8 cellular contexts compared by ENCODE assay signal in the genomic region with DNA sequence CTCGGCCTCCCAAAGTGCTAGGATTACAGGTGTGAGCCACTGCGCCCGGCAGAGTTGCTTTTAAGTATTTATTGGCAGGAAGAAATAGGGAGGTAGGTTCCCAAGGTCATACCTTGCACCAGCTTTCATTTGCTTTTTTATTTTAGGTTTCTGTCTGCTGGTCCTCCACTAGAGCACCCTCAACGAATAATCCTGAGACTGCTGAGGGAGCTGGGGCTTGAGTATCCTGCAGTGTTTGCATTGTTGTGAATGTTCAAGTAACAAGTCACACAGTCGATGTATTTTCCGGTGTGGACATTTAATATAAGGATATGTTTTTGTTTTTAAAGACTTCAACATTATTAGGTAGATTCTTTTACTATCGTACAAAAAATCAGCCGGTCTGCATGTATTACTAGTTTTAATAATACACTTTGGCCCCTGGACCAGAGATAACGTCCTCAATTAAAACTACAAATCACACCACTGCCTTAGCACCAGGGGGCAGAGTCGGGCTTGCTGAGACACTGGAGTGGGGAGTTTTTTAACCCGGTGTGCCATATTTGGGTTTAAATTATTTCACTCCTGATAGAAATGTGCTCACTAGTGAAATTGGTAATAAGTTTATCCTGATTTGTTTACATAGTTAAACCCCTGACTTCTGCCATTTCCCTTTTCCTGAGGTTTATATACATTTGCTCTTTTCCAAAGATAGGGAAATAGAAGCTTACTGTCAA. TPM values are rescaled to one million over a fixed set of nuclear protein-coding genes. Genes with fewer than 3 reads are reported as not detected.
DNase-seq lines count a peak whose midpoint lies in the region; ATAC-seq, FAIRE-seq and TF ChIP-seq lines count a peak whose summit lies in the region.

No MANE protein-coding gene starts in this region.

- POLR2A ChIA-PET in GM12878 (lab: Charles Lee) = no interaction called here

- no peak overlapping the region for H2AFZ ChIP-seq in GM12878 (ENCODE audit: control insufficient read depth, low read depth, low read length)

- BruUV-seq in GM12878 (replicated peaks; lab: Mats Ljungman, UMichigan) = no TSS peak

- TF ChIP-seq RAD21 in GM12878 (IDR thresholded peaks at IDR 0.05; ENCODE audit: insufficient read depth, low read depth, low read length) = peak; percentile 89

- no peaks in the 10 kb centered on the region for H4K20me1 ChIP-seq in GM12878 (ENCODE audit: control insufficient read depth, insufficient read depth)

- CTCF ChIA-PET in GM12878 (lab: Yijun Ruan, JAX) = interaction anchor here (0.6 to 5.8 kb wide), 19 partner anchors 9 to 552 kb away, joined by 3 to 62 read pairs (median 3); a partner anchor contains a TSS

- TF ChIP-seq POLR2A in GM12878 (IDR thresholded peaks at IDR 0.05; ENCODE audit: low read depth, low read length) = no peak

- no peak overlapping the region for H3K4me3 Mint-ChIP-seq in activated CD4-positive, alpha-beta T cell treated with anti-CD3 and anti-CD28 coated beads, Interleukin-2, amount 10 ng/mL, durations not matched to agents 24 days and 14 days

- in situ Hi-C loops in GM12878 (cut with MboI) = no loop called here

- H3K27ac Mint-ChIP-seq in activated CD4-positive, alpha-beta T cell treated with anti-CD3 and anti-CD28 coated beads, Interleukin-2, amount 10 ng/mL, durations not matched to agents 24 days and 14 days = no peak overlapping the region

- peaks cover 7% of the 10 kb centered on the region for H3K4me1 Mint-ChIP-seq in activated CD4-positive, alpha-beta T cell treated with anti-CD3 and anti-CD28 coated beads, Interleukin-2, amount 10 ng/mL, durations not matched to agents 24 days and 14 days

- peaks cover 7% of the 10 kb centered on the region for H3K36me3 Mint-ChIP-seq in activated CD4-positive, alpha-beta T cell treated with anti-CD3 and anti-CD28 coated beads, Interleukin-2, amount 10 ng/mL, durations not matched to agents 24 days and 14 days (ENCODE audit: low read depth)

- H3K9me3 ChIP-seq in GM12878 (replicated peaks; ENCODE audit: control insufficient read depth, insufficient read depth, low read length) = no peaks in the 10 kb centered on the region
- no peaks in the 10 kb centered on the region for H3K9me3 ChIP-seq in tibial artery

- TF ChIP-seq CTCF in GM12878 (IDR thresholded peaks at IDR 0.05 in 2 of 3, conservative IDR thresholded peaks at IDR 0.05 in 1 of 3; ENCODE audit: control insufficient read depth in 2 of 3, extremely low read depth in 1 of 3, insufficient read depth in 1 of 3, low read depth in 3 of 3, low read length in 3 of 3) = peak; percentile 65 to 71 (median 69)
- peak; percentile 13 to 30 for TF ChIP-seq CTCF in tibial artery (IDR thresholded peaks at IDR 0.05)

- WGBS in GM12878 (ENCODE audit: insufficient coverage, insufficient replicate concordance, low lambda C conversion rate, missing lambda C conversion rate) = 45% methylated on average over 11 of the region's 11 CpGs

- no peak overlapping the region for H3K9ac ChIP-seq in GM12878 (ENCODE audit: control insufficient read depth, insufficient read depth, low read length)

- H3K27me3 ChIP-seq in GM12878 (replicated peaks in 1 of 2; ENCODE audit: control insufficient read depth in 2 of 2, insufficient read depth in 2 of 2, low read length in 1 of 2) (no peaks in the 10 kb centered on the region), tibial artery (no peaks in the 10 kb centered on the region)

- FAIRE-seq in GM12878 (lab: Jason Lieb, UNC) = peak; percentile 89

- ATAC-seq in GM12878 (peak; percentile 94), left colon (peak; percentile 62), GM21717 (IDR thresholded peaks at IDR 0.05; ENCODE audit: unreplicated experiment) (no peak)

- RAD21 ChIA-PET in GM12878 (lab: Charles Lee; ENCODE audit: unreplicated experiment) = interaction anchor here (0.7 to 1.1 kb wide), 2 partner anchors 134 to 402 kb away, joined by 3 read pairs; no protein-coding TSS in a partner anchor

- H3K36me3 ChIP-seq in GM12878 (ENCODE audit: control insufficient read depth in 2 of 2, insufficient read depth in 2 of 2, low read length in 1 of 2) = no peaks in the 10 kb centered on the region
- H3K36me3 ChIP-seq in tibial artery = peaks cover 0 to 3% (median 0%) of the 10 kb centered on the region in 3 donors

- SMC1A ChIA-PET in GM12878 (lab: Charles Lee; ENCODE audit: uncharacterized antibody, unreplicated experiment) = interaction anchor here (0.7 to 2.5 kb wide), 6 partner anchors 13 to 400 kb away, joined by 3 to 8 read pairs (median 4); no protein-coding TSS in a partner anchor

- H3K9me3 Mint-ChIP-seq in activated CD4-positive, alpha-beta T cell treated with anti-CD3 and anti-CD28 coated beads, Interleukin-2, amount 10 ng/mL, durations not matched to agents 24 days and 14 days = no peaks in the 10 kb centered on the region

- H3K79me2 ChIP-seq in GM12878 (ENCODE audit: control insufficient read depth, insufficient read depth, low read length) = no peaks in the 10 kb centered on the region

- H3K27me3 Mint-ChIP-seq in activated CD4-positive, alpha-beta T cell treated with anti-CD3 and anti-CD28 coated beads, Interleukin-2, amount 10 ng/mL, durations not matched to agents 24 days and 14 days = no peaks in the 10 kb centered on the region

- DNase-seq in activated CD4-positive, alpha-beta T cell treated with anti-CD3 and anti-CD28 coated beads, Interleukin-2, amount 10 ng/mL, durations not matched to agents 24 days and 14 days = peak; percentile 68
- DNase-seq in activated CD4-positive, alpha-beta T cell treated with anti-CD3 and anti-CD28 coated beads for 4 hours = no peak
- DNase-seq in HCEC 1CT = peak; percentile 15
- peak; percentile 51 for DNase-seq in NCI-H2227 (lab: John Stamatoyannopoulos, UW; ENCODE audit: unreplicated experiment)
- no peak for DNase-seq in GM12878 (ENCODE audit: low read depth, low spot score)
- DNase-seq in left colon = peak; percentile 43 to 51
- peak in 1 of 2 donors; percentile 41 for DNase-seq in tibial artery

- H3K27ac ChIP-seq in GM12878 (ENCODE audit: control insufficient read depth, insufficient read depth) = no peak overlapping the region
- H3K27ac ChIP-seq in tibial artery = no peak overlapping the region

- no peak for TF ChIP-seq EP300 in GM12878 (IDR thresholded peaks at IDR 0.05; ENCODE audit: borderline replicate concordance in 1 of 2, control insufficient read depth in 1 of 2, low read depth in 2 of 2, low read length in 2 of 2)

- H3K4me3 ChIP-seq in GM12878 (no peak overlapping the region), tibial artery (no peak overlapping the region)

- no peaks in the 10 kb centered on the region for H3K4me1 ChIP-seq in GM12878 (ENCODE audit: control insufficient read depth, insufficient read depth, low read length)
- peaks cover 0 to 33% (median 10%) of the 10 kb centered on the region in 4 donors for H3K4me1 ChIP-seq in tibial artery

- intact Hi-C loops in activated CD4-positive, alpha-beta T cell treated with anti-CD3 and anti-CD28 coated beads, Interleukin-2, amount 10 ng/mL, durations not matched to agents 24 days and 14 days (cut with micrococcal nuclease) = no loop called here
- intact Hi-C loops in GM12878 (cut with micrococcal nuclease; ENCODE audit: unreplicated experiment) (loop anchor here (1.0 to 5.0 kb wide), 3 partner anchors 63 to 487 kb away; no protein-coding TSS in a partner anchor), left colon (cut with DNase I, micrococcal nuclease) (no loop called here), tibial artery (cut with DNase I; ENCODE audit: low total_unique reads) (no loop called here)

- H3K4me2 ChIP-seq in GM12878 (ENCODE audit: control insufficient read depth, insufficient read depth) = no peak overlapping the region

TF ChIP-seq in GM12878, 131 proteins besides CTCF, POLR2A, EP300 and RAD21:
- TF ChIP-seq ESRRA (IDR thresholded peaks at IDR 0.05; ENCODE audit: low read length) (no peak), YY1 (IDR thresholded peaks at IDR 0.05; ENCODE audit: low read depth, low read length) (peak; percentile 54; the same call in 1 of the 2 replicates), STAT1 (conservative IDR thresholded peaks at IDR 0.05) (no peak), ZNF384 (IDR thresholded peaks at IDR 0.05; ENCODE audit: borderline replicate concordance, low read depth, low read length) (peak; percentile 24; the same call in 1 of the 2 replicates), CBX3 (IDR thresholded peaks at IDR 0.05; ENCODE audit: borderline replicate concordance, low read depth) (no peak), SRF (IDR thresholded peaks at IDR 0.05; ENCODE audit: low read depth in 2 of 2, low read length in 2 of 2) (peak; percentile 35 to 74; a peak in 2 of 4 replicates), RCOR1 (conservative IDR thresholded peaks at IDR 0.05; ENCODE audit: low read depth, low read length) (no peak), SMC3 (IDR thresholded peaks at IDR 0.05; ENCODE audit: borderline replicate concordance, low read length) (peak; percentile 75; the same call in 1 of the 2 replicates), YBX1 (IDR thresholded peaks at IDR 0.05) (no peak), NR2C1 (IDR thresholded peaks at IDR 0.05) (no peak)
- TF ChIP-seq, protein P1, sequence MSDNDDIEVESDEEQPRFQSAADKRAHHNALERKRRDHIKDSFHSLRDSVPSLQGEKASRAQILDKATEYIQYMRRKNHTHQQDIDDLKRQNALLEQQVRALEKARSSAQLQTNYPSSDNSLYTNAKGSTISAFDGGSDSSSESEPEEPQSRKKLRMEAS (IDR thresholded peaks at IDR 0.05; ENCODE audit: low read depth, low read length) = no peak

RNA-seq across cellular contexts. Expression of a gene that starts 11.6 kb away (rescaled TPM):
- total RNA-seq in activated CD4-positive, alpha-beta T cell treated with anti-CD3 and anti-CD28 coated beads, Interleukin-2, amount 10 ng/mL, durations not matched to agents 24 days and 14 days = 17.0 and 18.9 TPM in 2 replicates
- total RNA-seq in GM12878 (2013; cell fraction: nucleolus; rRNA removed) = 3.4 and 6.1 TPM in 2 replicates
- total RNA-seq in GM12878 (2014; rRNA removed) (19.8 and 26.9 TPM in 2 replicates), GM12878 (2014; rRNA removed; fragmentation: Illumina TruSeq; extraction: Trizol) (21.8 and 22.3 TPM in 2 replicates), GM12878 (2021) (17.3 and 18.3 TPM in 2 replicates), left colon (10 to 100 TPM; 31.6 to 31.8 TPM)
- polyA plus RNA-seq in GM12878 (2011; ENCODE audit: low read depth) = 25.9 TPM
- polyA plus RNA-seq in GM12878 (2011; rRNA removed) (33.7 and 52.5 TPM in 2 replicates), GM12878 (2014; fragmentation: Illumina TruSeq; extraction: Trizol) (19.8 and 24.0 TPM in 2 replicates), GM12878 (2014; fragmentation: Nextera tagmentation; extraction: Ambion mirVana) (10 to 100 TPM; 32.5 to 32.6 TPM), GM12878 (2014; rRNA removed) (22.5 and 25.0 TPM in 2 replicates), GM12878 (2016; fragmentation: Nextera tagmentation; extraction: Ambion mirVana) (10 to 100 TPM; 35.2 to 38.0 TPM)
- polyA plus RNA-seq in GM12878 (2011; cell fraction: cytosol; rRNA removed) = 15.9 and 17.9 TPM in 2 replicates
- polyA plus RNA-seq in GM12878 (2011; cell fraction: nucleus; rRNA removed) = 7.0 and 7.9 TPM in 2 replicates
- 31.8 and 32.8 TPM in 2 replicates for polyA plus RNA-seq in GM12878 (2012)
- 3.4 and 4.9 TPM in 2 replicates for polyA minus RNA-seq in GM12878 (2011; rRNA and poly(A)+ RNA removed)
- 3.2 and 6.7 TPM in 2 replicates for polyA minus RNA-seq in GM12878 (2011; cell fraction: cytosol; rRNA and poly(A)+ RNA removed)
- polyA minus RNA-seq in GM12878 (2011; cell fraction: nucleus; rRNA and poly(A)+ RNA removed) = 1.1 and 1.5 TPM in 2 replicates

Comparison
In these comparisons a context has a peak if more than half of its experiments do, and no peak if none do; other contexts are left out.
1. DNase-seq: peak in activated CD4-positive, alpha-beta T cell treated with anti-CD3 and anti-CD28 coated beads, Interleukin-2, amount 10 ng/mL, durations not matched to agents 24 days and 14 days (single experiment), HCEC 1CT (single experiment), NCI-H2227 (single experiment) and left colon (2 of 2); none in activated CD4-positive, alpha-beta T cell treated with anti-CD3 and anti-CD28 coated beads for 4 hours (0 of 2) and GM12878 (single experiment).